ENCODE assay signal across 24 cellular contexts in genomic region chr13:114152285-114152645, GRCh38. TPM values are rescaled to one million over a fixed set of nuclear protein-coding genes. Genes with fewer than 3 reads are reported as not detected.
A peak's percentile ranks its signal among the peaks of the same experiment; 100 is the strongest.
DNase-seq lines count a peak whose midpoint lies in the region; TF ChIP-seq lines count a peak whose summit lies in the region.
"Had no signal": no experiment of that assay in that cellular context is flagged by ENCODE, and none has a peak within 500 bp of the region (broad histone marks: within the 10 kb centered on the region; RNA-seq: fewer than 3 reads in every experiment).

No MANE protein-coding gene starts in this region.

- POLR2A ChIA-PET in CD8-positive, alpha-beta memory T cell (lab: Charles Lee) = interaction anchor here (1.0 to 1.6 kb wide), 2 partner anchors 9 to 21 kb away, joined by 3 to 4 read pairs; no protein-coding TSS in a partner anchor

- H3K27ac ChIP-seq in CD8-positive, alpha-beta memory T cell (ENCODE audit: low read depth, low read length) = no peak overlapping the region
- H3K27ac ChIP-seq in mammary epithelial cell (ENCODE audit: insufficient read depth, low read depth, low read length) = no peak overlapping the region
- H3K27ac ChIP-seq in neural progenitor cell = no peak overlapping the region
- H3K27ac ChIP-seq: KMS-11, ovary, right atrium auricular region, stomach had no signal

- CTCF ChIA-PET in CD8-positive, alpha-beta memory T cell (lab: Charles Lee) = interaction anchor here (0.7 to 1.4 kb wide), 6 partner anchors 9 to 70 kb away, joined by 3 to 4 read pairs (median 4); no protein-coding TSS in a partner anchor
- CTCF ChIA-PET in mammary epithelial cell (lab: Charles Lee; ENCODE audit: low non-redundant PET) = no interaction called here

- no peaks in the 10 kb centered on the region for H3K27me3 Mint-ChIP-seq in activated CD4-positive, alpha-beta T cell treated with anti-CD3 and anti-CD28 coated beads, Interleukin-2, amount 10 ng/mL, durations not matched to agents 24 days and 14 days
- H3K27me3 Mint-ChIP-seq in CD8-positive, alpha-beta memory T cell = peaks cover 0 to 2% of the 10 kb centered on the region in 2 donors
- peaks cover 14% of the 10 kb centered on the region for H3K27me3 Mint-ChIP-seq in neural progenitor cell (ENCODE audit: insufficient read depth, low read depth)

- H3K9me3 Mint-ChIP-seq in activated CD4-positive, alpha-beta T cell treated with anti-CD3 and anti-CD28 coated beads, Interleukin-2, amount 10 ng/mL, durations not matched to agents 24 days and 14 days = peaks cover 9% of the 10 kb centered on the region
- no peaks in the 10 kb centered on the region for H3K9me3 Mint-ChIP-seq in CD8-positive, alpha-beta memory T cell
- no peaks in the 10 kb centered on the region for H3K9me3 Mint-ChIP-seq in neural progenitor cell

- H3K27ac Mint-ChIP-seq in activated CD4-positive, alpha-beta T cell treated with anti-CD3 and anti-CD28 coated beads, Interleukin-2, amount 10 ng/mL, durations not matched to agents 24 days and 14 days = no peak overlapping the region
- peak overlapping the region; percentile 39 to 99 (median 89) for H3K27ac Mint-ChIP-seq in CD8-positive, alpha-beta memory T cell
- peak overlapping the region; percentile 46 for H3K27ac Mint-ChIP-seq in neural progenitor cell
- H3K27ac Mint-ChIP-seq: type B pancreatic cell had no signal

- no peaks in the 10 kb centered on the region for H3F3A ChIP-seq in neural progenitor cell (ENCODE audit: low read depth)

- no peaks in the 10 kb centered on the region for H3K9me3 ChIP-seq in CD8-positive, alpha-beta memory T cell (ENCODE audit: low read length)
- no peaks in the 10 kb centered on the region for H3K9me3 ChIP-seq in mammary epithelial cell (replicated peaks; ENCODE audit: insufficient read depth, low read length)
- no peaks in the 10 kb centered on the region for H3K9me3 ChIP-seq in neural progenitor cell (ENCODE audit: low read depth)
- H3K9me3 ChIP-seq: ovary, right atrium auricular region, stomach had no signal

- 96% methylated on average over 3 of the region's 7 CpGs for WGBS in mammary epithelial cell (ENCODE audit: low coverage, missing lambda C conversion rate)

- H3K9ac ChIP-seq in mammary epithelial cell (ENCODE audit: insufficient read depth, low read length) (no peak overlapping the region), neural progenitor cell (no peak overlapping the region)
- H3K9ac ChIP-seq: KMS-11 had no signal

- peak overlapping the region; percentile 71 for H2AFZ ChIP-seq in mammary epithelial cell (ENCODE audit: low read depth, low read length)
- no peak overlapping the region for H2AFZ ChIP-seq in neural progenitor cell (replicated peaks)

- H4K20me1 ChIP-seq in mammary epithelial cell (ENCODE audit: insufficient read depth, low read length) = no peaks in the 10 kb centered on the region
- no peaks in the 10 kb centered on the region for H4K20me1 ChIP-seq in neural progenitor cell (ENCODE audit: low read depth)

- no peaks in the 10 kb centered on the region for H3K36me3 ChIP-seq in CD8-positive, alpha-beta memory T cell (ENCODE audit: insufficient read depth, low read length)
- H3K36me3 ChIP-seq in mammary epithelial cell (ENCODE audit: insufficient read depth, low read length) (no peaks in the 10 kb centered on the region), neural progenitor cell (no peaks in the 10 kb centered on the region)
- H3K36me3 ChIP-seq: ovary, right atrium auricular region, stomach had no signal

- intact Hi-C loops in activated CD4-positive, alpha-beta T cell treated with anti-CD3 and anti-CD28 coated beads, Interleukin-2, amount 10 ng/mL, durations not matched to agents 24 days and 14 days (cut with micrococcal nuclease) = loop anchor here (2.0 kb wide), 1 partner anchor 41 kb away; no protein-coding TSS in a partner anchor
- intact Hi-C loops in mammary epithelial cell (cut with micrococcal nuclease) = no loop called here

- H3K4me2 ChIP-seq in mammary epithelial cell (ENCODE audit: insufficient read depth, low read depth, low read length) = no peak overlapping the region
- H3K4me2 ChIP-seq in neural progenitor cell = no peak overlapping the region
- H3K4me2 ChIP-seq: KMS-11 had no signal

- H3K4me1 ChIP-seq in CD8-positive, alpha-beta memory T cell (ENCODE audit: insufficient read depth, low read length) = peaks cover 80% of the 10 kb centered on the region
- peaks cover 14% of the 10 kb centered on the region for H3K4me1 ChIP-seq in mammary epithelial cell (ENCODE audit: insufficient read depth, low read length)
- peaks cover 6% of the 10 kb centered on the region for H3K4me1 ChIP-seq in neural progenitor cell
- H3K4me1 ChIP-seq: right atrium auricular region had no signal

- in situ Hi-C loops in mammary epithelial cell (cut with MboI; ENCODE audit: low sequenced_read_pairs in 2 of 2) = no loop called here

- H3K4me3 Mint-ChIP-seq in activated CD4-positive, alpha-beta T cell treated with anti-CD3 and anti-CD28 coated beads, Interleukin-2, amount 10 ng/mL, durations not matched to agents 24 days and 14 days = no peak overlapping the region
- H3K4me3 Mint-ChIP-seq in CD8-positive, alpha-beta memory T cell = peak overlapping the region in 1 of 7 donors; percentile 15
- no peak overlapping the region for H3K4me3 Mint-ChIP-seq in neural progenitor cell
- H3K4me3 Mint-ChIP-seq: type B pancreatic cell had no signal

- peaks cover 67% of the 10 kb centered on the region for H3K4me1 Mint-ChIP-seq in activated CD4-positive, alpha-beta T cell treated with anti-CD3 and anti-CD28 coated beads, Interleukin-2, amount 10 ng/mL, durations not matched to agents 24 days and 14 days
- peaks cover 70 to 80% (median 77%) of the 10 kb centered on the region in 3 donors for H3K4me1 Mint-ChIP-seq in CD8-positive, alpha-beta memory T cell
- H3K4me1 Mint-ChIP-seq in neural progenitor cell = peaks cover 34% of the 10 kb centered on the region

- H3K79me2 ChIP-seq in mammary epithelial cell (ENCODE audit: insufficient read depth, low read length) = no peaks in the 10 kb centered on the region
- no peaks in the 10 kb centered on the region for H3K79me2 ChIP-seq in neural progenitor cell (ENCODE audit: low read depth)

- no peaks in the 10 kb centered on the region for H3K27me3 ChIP-seq in CD8-positive, alpha-beta memory T cell (ENCODE audit: insufficient read depth, low read length, poor library complexity, severe bottlenecking)
- H3K27me3 ChIP-seq in mammary epithelial cell (ENCODE audit: insufficient read depth, low read length) (no peaks in the 10 kb centered on the region), neural progenitor cell (no peaks in the 10 kb centered on the region)
- H3K27me3 ChIP-seq: ovary, right atrium auricular region, stomach had no signal

- dilution Hi-C loops in mammary epithelial cell (cut with HindIII; ENCODE audit: low sequenced_read_pairs) = no loop called here

- H3K36me3 Mint-ChIP-seq in activated CD4-positive, alpha-beta T cell treated with anti-CD3 and anti-CD28 coated beads, Interleukin-2, amount 10 ng/mL, durations not matched to agents 24 days and 14 days (ENCODE audit: low read depth) = peaks cover 9% of the 10 kb centered on the region
- H3K36me3 Mint-ChIP-seq in CD8-positive, alpha-beta memory T cell = peaks cover 0 to 3% (median 0%) of the 10 kb centered on the region in 3 donors
- H3K36me3 Mint-ChIP-seq in neural progenitor cell = no peaks in the 10 kb centered on the region
- H3K36me3 Mint-ChIP-seq: type B pancreatic cell had no signal

- no peak overlapping the region for H3K4me3 ChIP-seq in CD8-positive, alpha-beta memory T cell (ENCODE audit: low read length)
- H3K4me3 ChIP-seq in mammary epithelial cell (replicated peaks in 1 of 3; ENCODE audit: insufficient read depth in 1 of 3, low read depth in 2 of 3, low read length in 3 of 3) (no peak overlapping the region), neural progenitor cell (no peak overlapping the region)
- H3K4me3 ChIP-seq: lung, ovary, right atrium auricular region, stomach had no signal

- peak; percentile 57 for DNase-seq in activated CD4-positive, alpha-beta T cell treated with anti-CD3 and anti-CD28 coated beads, Interleukin-2, amount 10 ng/mL, durations not matched to agents 24 days and 14 days
- DNase-seq in activated CD4-positive, alpha-beta T cell treated with anti-CD3 and anti-CD28 coated beads, Interleukin-2, amount 50 U/mL, for 4 hours = no peak
- DNase-seq in CD8-positive, alpha-beta memory T cell = no peak
- DNase-seq in mammary epithelial cell (no peak), neural progenitor cell (ENCODE audit: low spot score) (no peak), NCI-H2196 (lab: John Stamatoyannopoulos, UW; ENCODE audit: unreplicated experiment) (no peak), kidney glomerular epithelial cell (lab: John Stamatoyannopoulos, UW) (no peak)
- DNase-seq in activated T-cell treated with anti-CD3 and anti-CD28 coated beads, Interleukin-2, amount 50 U/mL, for 1 hour = no peak
- DNase-seq: activated gamma-delta T cell treated with Interleukin-2 at 50 U/mL for 16 hours; effector CD8-positive, alpha-beta T cell; GOT3; ovary had no signal

- TF ChIP-seq CTCF in mammary epithelial cell (conservative IDR thresholded peaks at IDR 0.05 in 1 of 2, IDR thresholded peaks at IDR 0.05 in 1 of 2; ENCODE audit: extremely low read depth in 1 of 2, insufficient read depth in 1 of 2, low read depth in 1 of 2, low read length in 2 of 2) (no peak), neural progenitor cell (IDR thresholded peaks at IDR 0.05) (no peak)

- BruUV-seq in mammary epithelial cell (replicated peaks; lab: Mats Ljungman, UMichigan) = no TSS peak

RNA-seq across cellular contexts. Expression of gene RASA3, which starts 19.8 kb away (rescaled TPM):
- 15.9 TPM in 2 replicates for total RNA-seq in activated CD4-positive, alpha-beta T cell treated with anti-CD3 and anti-CD28 coated beads, Interleukin-2, amount 10 ng/mL, durations not matched to agents 24 days and 14 days
- 10 to 100 TPM; 26.4 to 27.1 TPM for total RNA-seq in CD8-positive, alpha-beta memory T cell
- polyA plus RNA-seq in CD8-positive, alpha-beta memory T cell = 123 TPM
- total RNA-seq in mammary epithelial cell (1 to 10 TPM; 5.2 to 8.4 TPM), neural progenitor cell (ENCODE audit: low replicate concordance) (2.9 and 6.0 TPM in 2 replicates)
- 4.0 TPM for polyA plus RNA-seq in mammary epithelial cell
- polyA minus RNA-seq in mammary epithelial cell = 2.5 TPM

RNA-seq across cellular contexts. Expression of gene CFAP97D2, which starts 26.8 kb away (rescaled TPM):
- not detected in 2 replicates for total RNA-seq in activated CD4-positive, alpha-beta T cell treated with anti-CD3 and anti-CD28 coated beads, Interleukin-2, amount 10 ng/mL, durations not matched to agents 24 days and 14 days
- not detected for total RNA-seq in CD8-positive, alpha-beta memory T cell
- 0.31 TPM for polyA plus RNA-seq in CD8-positive, alpha-beta memory T cell
- not detected for total RNA-seq in mammary epithelial cell
- polyA plus RNA-seq in mammary epithelial cell = not detected
- polyA minus RNA-seq in mammary epithelial cell = not detected
- total RNA-seq in neural progenitor cell (ENCODE audit: low replicate concordance) = not detected in 2 replicates
- total RNA-seq: A172, astrocyte, cerebellum, esophagus mucosa, myocyte, OCI-LY7, right atrium auricular region, stomach had no signal
- polyA plus RNA-seq: keratinocyte, ovary, stomach had no signal
